In genomic region chr2:121010998-121011397, GRCh38 we compare ENCODE assay signal across 9 cellular contexts.
"Had no signal": no experiment of that assay in that cellular context is flagged by ENCODE, and none has a peak within 500 bp of the region (broad histone marks: within the 10 kb centered on the region; RNA-seq: fewer than 3 reads in every experiment).

No MANE protein-coding gene starts in this region.

- H3K27ac Mint-ChIP-seq: IgD-negative memory B cell had no signal

- H3K27ac ChIP-seq: HL-60, KMS-11 had no signal

- H3K4me2 ChIP-seq: KMS-11 had no signal

- H3K4me1 Mint-ChIP-seq: IgD-negative memory B cell had no signal

- H3K4me3 Mint-ChIP-seq: IgD-negative memory B cell had no signal

- FAIRE-seq: HepG2, HTR-8/SVneo, K562 had no signal

- ATAC-seq: HepG2, K562 had no signal

- H3K4me3 ChIP-seq: K562 had no signal

- DNase-seq: IMR-90, KBM-7, KG1 had no signal
